15 cellular contexts compared by ENCODE assay signal in genomic region chr3:159856496-159857098, GRCh38. TPM values are rescaled to one million over a fixed set of nuclear protein-coding genes. Genes with fewer than 3 reads are reported as not detected.
DNase-seq lines count a peak whose midpoint lies in the region; ATAC-seq and TF ChIP-seq lines count a peak whose summit lies in the region.
"Had no signal": no experiment of that assay in that cellular context is flagged by ENCODE, and none has a peak within 500 bp of the region (broad histone marks: within the 10 kb centered on the region; RNA-seq: fewer than 3 reads in every experiment).

No MANE protein-coding gene starts in this region.

- DNase-seq in MCF 10A (ENCODE audit: unreplicated experiment) = no peak
- no peak for DNase-seq in mammary epithelial cell
- DNase-seq in cerebellar cortex (ENCODE audit: low spot score) = peak; percentile 55
- DNase-seq in dedifferentiated amniotic fluid mesenchymal stem cell (ENCODE audit: extremely low spot score) = no peak
- DNase-seq in foreskin keratinocyte = no peak
- no peak for DNase-seq in putamen (ENCODE audit: low spot score)
- DNase-seq in Peyer's patch = no peak
- DNase-seq: ACHN; activated CD4-positive, alpha-beta memory T cell treated with anti-CD3 and anti-CD28 coated beads for 36 hours; activated naive CD8-positive, alpha-beta T cell treated with anti-CD3 and anti-CD28 coated beads, Interleukin-2, amount 50 U/mL, for 24 hours; kidney; NCI-H2029 treated with DMSO at 0.1 percent for 48 hours had no signal

- H3K27me3 ChIP-seq in mammary epithelial cell (ENCODE audit: insufficient read depth, low read length) (no peaks in the 10 kb centered on the region), muscle layer of duodenum (ENCODE audit: low read depth, low read length) (no peaks in the 10 kb centered on the region), foreskin keratinocyte (no peaks in the 10 kb centered on the region), Peyer's patch (no peaks in the 10 kb centered on the region)

- no peak overlapping the region for H2AFZ ChIP-seq in mammary epithelial cell (ENCODE audit: low read depth, low read length)

- dilution Hi-C loops in mammary epithelial cell (cut with HindIII; ENCODE audit: low sequenced_read_pairs) = no loop called here

- H3K27ac ChIP-seq in mammary epithelial cell (ENCODE audit: insufficient read depth, low read depth, low read length) (no peak overlapping the region), muscle layer of duodenum (ENCODE audit: low read length) (peak overlapping the region; percentile 94), foreskin keratinocyte (no peak overlapping the region), Peyer's patch (peak overlapping the region in 1 of 4 donors; percentile 34)

- H3K4me2 ChIP-seq in mammary epithelial cell (ENCODE audit: insufficient read depth, low read depth, low read length) = no peak overlapping the region

- TF ChIP-seq CTCF in MCF 10A (IDR thresholded peaks at IDR 0.05; ENCODE audit: unreplicated experiment) (no peak), mammary epithelial cell (conservative IDR thresholded peaks at IDR 0.05 in 1 of 2, IDR thresholded peaks at IDR 0.05 in 1 of 2; ENCODE audit: extremely low read depth in 1 of 2, insufficient read depth in 1 of 2, low read depth in 1 of 2, low read length in 2 of 2) (no peak), foreskin keratinocyte (conservative IDR thresholded peaks at IDR 0.05) (no peak), Peyer's patch (IDR thresholded peaks at IDR 0.05) (no peak)

- ATAC-seq in foreskin keratinocyte = no peak
- ATAC-seq: activated naive CD8-positive, alpha-beta T cell treated with anti-CD3 and anti-CD28 coated beads, Interleukin-2, amount 50 U/mL, for 24 hours; esophagus mucosa had no signal

- intact Hi-C loops in MCF 10A (cut with micrococcal nuclease) = no loop called here
- intact Hi-C loops in mammary epithelial cell (cut with micrococcal nuclease) = loop anchor here (10.0 kb wide), 1 partner anchor 92 kb away; no protein-coding TSS in a partner anchor

- no peaks in the 10 kb centered on the region for H3K9me3 ChIP-seq in mammary epithelial cell (replicated peaks; ENCODE audit: insufficient read depth, low read length)
- H3K9me3 ChIP-seq in muscle layer of duodenum (ENCODE audit: control insufficient read depth in 1 of 2, low read length in 2 of 2) = no peaks in the 10 kb centered on the region
- H3K9me3 ChIP-seq in Peyer's patch = no peaks in the 10 kb centered on the region
- H3K9me3 ChIP-seq: prostate gland had no signal

- peaks cover 89% of the 10 kb centered on the region for H3K79me2 ChIP-seq in mammary epithelial cell (ENCODE audit: insufficient read depth, low read length)

- BruUV-seq in MCF 10A (replicated peaks; lab: Mats Ljungman, UMichigan) = no TSS peak
- BruUV-seq in mammary epithelial cell (replicated peaks; lab: Mats Ljungman, UMichigan) = no TSS peak

- H3K4me1 Mint-ChIP-seq in MCF 10A (ENCODE audit: insufficient read depth, unreplicated experiment) = peaks cover 55% of the 10 kb centered on the region

- no peaks in the 10 kb centered on the region for H3K9me3 Mint-ChIP-seq in MCF 10A (ENCODE audit: unreplicated experiment)
- H3K9me3 Mint-ChIP-seq: activated CD4-positive, alpha-beta memory T cell treated with anti-CD3 and anti-CD28 coated beads for 36 hours; activated naive CD8-positive, alpha-beta T cell treated with anti-CD3 and anti-CD28 coated beads, Interleukin-2, amount 50 U/mL, for 24 hours had no signal

- peak overlapping the region; percentile 39 for H3K27ac Mint-ChIP-seq in MCF 10A (ENCODE audit: low read depth, unreplicated experiment)
- H3K27ac Mint-ChIP-seq: activated CD4-positive, alpha-beta memory T cell treated with anti-CD3 and anti-CD28 coated beads for 36 hours; activated naive CD8-positive, alpha-beta T cell treated with anti-CD3 and anti-CD28 coated beads, Interleukin-2, amount 50 U/mL, for 24 hours had no signal

- H3K27me3 Mint-ChIP-seq in MCF 10A (ENCODE audit: insufficient read depth, unreplicated experiment) = no peaks in the 10 kb centered on the region

- no peaks in the 10 kb centered on the region for H4K20me1 ChIP-seq in mammary epithelial cell (ENCODE audit: insufficient read depth, low read length)

- no peak overlapping the region for H3K4me3 Mint-ChIP-seq in MCF 10A (ENCODE audit: unreplicated experiment)
- H3K4me3 Mint-ChIP-seq: activated CD4-positive, alpha-beta memory T cell treated with anti-CD3 and anti-CD28 coated beads for 36 hours; activated naive CD8-positive, alpha-beta T cell treated with anti-CD3 and anti-CD28 coated beads, Interleukin-2, amount 50 U/mL, for 24 hours had no signal

- no peak overlapping the region for H3K9ac ChIP-seq in mammary epithelial cell (ENCODE audit: insufficient read depth, low read length)

- CTCF ChIA-PET in MCF 10A (lab: Yijun Ruan, JAX) = interaction anchor here (1.3 to 9.7 kb wide), 6 partner anchors 8 to 148 kb away, joined by 3 to 87 read pairs (median 10); no protein-coding TSS in a partner anchor
- CTCF ChIA-PET in mammary epithelial cell (lab: Charles Lee; ENCODE audit: low non-redundant PET) = no interaction called here

- H3K4me3 ChIP-seq in mammary epithelial cell (replicated peaks in 1 of 3; ENCODE audit: insufficient read depth in 1 of 3, low read depth in 2 of 3, low read length in 3 of 3) = no peak overlapping the region
- peak overlapping the region in 1 of 2 donors; percentile 34 for H3K4me3 ChIP-seq in muscle layer of duodenum (ENCODE audit: low read depth in 1 of 2, low read length in 2 of 2)
- H3K4me3 ChIP-seq in Peyer's patch = no peak overlapping the region
- H3K4me3 ChIP-seq: prostate gland had no signal

- H3K36me3 ChIP-seq in mammary epithelial cell (ENCODE audit: insufficient read depth, low read length) (no peaks in the 10 kb centered on the region), muscle layer of duodenum (ENCODE audit: control insufficient read depth in 1 of 2, insufficient read depth in 2 of 2, low read length in 2 of 2) (no peaks in the 10 kb centered on the region), Peyer's patch (no peaks in the 10 kb centered on the region)
- H3K36me3 ChIP-seq: prostate gland had no signal

- H3K36me3 Mint-ChIP-seq in MCF 10A (ENCODE audit: insufficient read depth, unreplicated experiment) = no peaks in the 10 kb centered on the region
- H3K36me3 Mint-ChIP-seq: activated CD4-positive, alpha-beta memory T cell treated with anti-CD3 and anti-CD28 coated beads for 36 hours had no signal

- no peak for TF ChIP-seq POLR2A in Peyer's patch (IDR thresholded peaks at IDR 0.05)

- WGBS in mammary epithelial cell (ENCODE audit: low coverage, missing lambda C conversion rate) = over 99% methylated on average over 12 of the region's 14 CpGs

- peaks cover 81% of the 10 kb centered on the region for H3K4me1 ChIP-seq in mammary epithelial cell (ENCODE audit: insufficient read depth, low read length)
- peaks cover 10 to 63% of the 10 kb centered on the region in 2 donors for H3K4me1 ChIP-seq in muscle layer of duodenum (ENCODE audit: control insufficient read depth in 1 of 2, insufficient read depth in 2 of 2, low read length in 2 of 2)
- H3K4me1 ChIP-seq in foreskin keratinocyte = peaks cover 75% of the 10 kb centered on the region
- peaks cover 0 to 16% (median 0%) of the 10 kb centered on the region in 4 donors for H3K4me1 ChIP-seq in Peyer's patch

- in situ Hi-C loops in mammary epithelial cell (cut with MboI; ENCODE audit: low sequenced_read_pairs in 2 of 2) = no loop called here

- POLR2A ChIA-PET in MCF 10A (lab: Yijun Ruan, JAX) = interaction anchor here (1.1 to 5.4 kb wide), 3 partner anchors 12 to 1364 kb away, joined by 3 to 49 read pairs (median 4); partner anchors contain the start of gene NMD3

RNA-seq across cellular contexts. Expression of gene SCHIP1, which starts 16.9 kb away (rescaled TPM):
- total RNA-seq in MCF 10A (2022) = 1.2 and 5.9 TPM in 2 replicates
- 1 to 10 TPM; 5.4 to 8.5 TPM for total RNA-seq in mammary epithelial cell
- polyA plus RNA-seq in mammary epithelial cell = 5.7 TPM
- polyA minus RNA-seq in mammary epithelial cell = 1.2 TPM
- total RNA-seq in foreskin keratinocyte = 1.1 and 1.3 TPM in 2 replicates
- 0.34 and 5.6 TPM in 2 replicates for polyA plus RNA-seq in foreskin keratinocyte
- total RNA-seq in Peyer's patch = 1 to 10 TPM in 3 of 4 donors, under 1 TPM in 1; 0.76 to 6.6 (median 2.4) TPM
